ENCODE assay signal across 9 cellular contexts in the genomic region with DNA sequence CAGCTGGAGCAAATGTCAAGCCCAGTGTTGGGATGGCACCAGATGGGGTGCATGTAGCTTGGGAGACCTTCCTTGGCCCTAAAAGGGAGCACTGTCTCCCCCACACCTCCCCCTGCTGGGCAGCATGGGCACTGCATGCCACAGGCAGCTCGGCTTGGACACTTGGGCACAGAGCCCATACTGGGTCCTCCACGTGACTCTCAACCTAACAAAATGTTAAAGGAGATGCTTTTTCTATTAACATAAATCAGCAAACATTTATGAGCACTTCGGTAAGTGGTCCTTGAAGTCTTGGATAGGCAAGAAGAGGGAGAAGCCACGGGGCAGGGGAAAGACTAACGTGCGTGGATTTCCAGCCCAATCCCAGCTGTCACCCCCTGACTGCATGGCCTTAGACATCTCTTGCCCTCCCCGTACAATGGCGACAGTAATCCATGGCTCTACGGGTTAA. TPM values are rescaled to one million over a fixed set of nuclear protein-coding genes. Genes with fewer than 3 reads are reported as not detected.
DNase-seq lines count a peak whose midpoint lies in the region; ATAC-seq and TF ChIP-seq lines count a peak whose summit lies in the region.
"Had no signal": no experiment of that assay in that cellular context is flagged by ENCODE, and none has a peak within 500 bp of the region (broad histone marks: within the 10 kb centered on the region; RNA-seq: fewer than 3 reads in every experiment).

No MANE protein-coding gene starts in this region.

- TF ChIP-seq POLR2A in tibial nerve (IDR thresholded peaks at IDR 0.05) = no peak

- ATAC-seq in HG02642 (IDR thresholded peaks at IDR 0.05; ENCODE audit: poor library complexity, unreplicated experiment) (peak; percentile 69), GM18502 (IDR thresholded peaks at IDR 0.05; ENCODE audit: poor library complexity, unreplicated experiment) (no peak)
- peak; percentile 48 to 77 for ATAC-seq in activated T-cell treated with anti-CD3 and anti-CD28 coated beads, Interleukin-2, amount 50 U/mL, for 72 hours (replicated peaks in 1 of 2)

- intact Hi-C loops in OCI-LY7 (cut with micrococcal nuclease; ENCODE audit: unreplicated experiment) = loop anchor here (1.0 to 2.0 kb wide), 3 partner anchors 22 to 189 kb away; no protein-coding TSS in a partner anchor

- POLR2A ChIA-PET in OCI-LY7 (lab: Charles Lee) = interaction anchor here (0.5 to 0.9 kb wide), 2 partner anchors 11 to 60 kb away, joined by 3 read pairs; no protein-coding TSS in a partner anchor

- no peak overlapping the region for H2AFZ ChIP-seq in OCI-LY7 (ENCODE audit: low read length)

- H3K27ac ChIP-seq in OCI-LY7 (ENCODE audit: low read depth, low read length, poor library complexity, severe bottlenecking) (no peak overlapping the region), tibial nerve (no peak overlapping the region)

- no peak for TF ChIP-seq EP300 in tibial nerve (IDR thresholded peaks at IDR 0.05)

- CTCF ChIA-PET in OCI-LY7 (lab: Charles Lee; ENCODE audit: unreplicated experiment) = interaction anchor here (0.6 to 1.6 kb wide), 5 partner anchors 14 to 121 kb away, joined by 3 to 7 read pairs (median 3); no protein-coding TSS in a partner anchor

- no peaks in the 10 kb centered on the region for H3K4me1 Mint-ChIP-seq in activated T-cell treated with anti-CD3 and anti-CD28 coated beads, Interleukin-2, amount 50 U/mL, for 72 hours (ENCODE audit: low read depth)
- H3K4me1 Mint-ChIP-seq in osteocyte (ENCODE audit: unreplicated experiment) = no peaks in the 10 kb centered on the region

- no peaks in the 10 kb centered on the region for H3K79me2 ChIP-seq in OCI-LY7 (ENCODE audit: insufficient read depth, low read depth, low read length)

- H3K9me2 ChIP-seq in OCI-LY7 (ENCODE audit: insufficient read depth, low read length) = no peaks in the 10 kb centered on the region

- no peaks in the 10 kb centered on the region for H3K4me1 ChIP-seq in OCI-LY7 (ENCODE audit: insufficient read depth, low read length, poor library complexity, severe bottlenecking)
- no peaks in the 10 kb centered on the region for H3K4me1 ChIP-seq in tibial nerve

- WGBS in tibial nerve, 2 donors = 68 to 69% methylated on average over 9 of the region's 9 CpGs

- DNase-seq in GDM1 (lab: John Stamatoyannopoulos, UW) = peak; percentile 30
- DNase-seq in OCI-LY7 (ENCODE audit: low spot score) = peak; percentile 54
- DNase-seq in activated T-cell treated with anti-CD3 and anti-CD28 coated beads, Interleukin-2, amount 50 U/mL, for 72 hours = peak; percentile 76 to 80
- peak; percentile 69 for DNase-seq in fibroblast of pulmonary artery (ENCODE audit: low read depth)
- no peak for DNase-seq in osteocyte (ENCODE audit: extremely low spot score, unreplicated experiment)
- DNase-seq in tibial nerve (ENCODE audit: low spot score in 2 of 2) = peak; percentile 33 to 62

- no TSS peak for BruUV-seq in OCI-LY7 (replicated peaks; lab: Mats Ljungman, UMichigan)

- peaks cover 5% of the 10 kb centered on the region for H3K27me3 Mint-ChIP-seq in activated T-cell treated with anti-CD3 and anti-CD28 coated beads, Interleukin-2, amount 50 U/mL, for 72 hours (ENCODE audit: low read depth)
- no peaks in the 10 kb centered on the region for H3K27me3 Mint-ChIP-seq in osteocyte (ENCODE audit: unreplicated experiment)

- H3K27me3 ChIP-seq in tibial nerve = no peaks in the 10 kb centered on the region

- no peaks in the 10 kb centered on the region for H3K36me3 ChIP-seq in OCI-LY7 (ENCODE audit: insufficient read depth, low read length)
- peaks cover 0 to 85% (median 0%) of the 10 kb centered on the region in 3 donors for H3K36me3 ChIP-seq in tibial nerve

- H3K9me3 ChIP-seq in OCI-LY7 (ENCODE audit: low read length) (no peaks in the 10 kb centered on the region), tibial nerve (no peaks in the 10 kb centered on the region)

- H4K20me1 ChIP-seq in OCI-LY7 (ENCODE audit: insufficient read depth, low read length) = no peaks in the 10 kb centered on the region

- no peak overlapping the region for H3K4me3 Mint-ChIP-seq in activated T-cell treated with anti-CD3 and anti-CD28 coated beads, Interleukin-2, amount 50 U/mL, for 72 hours
- H3K4me3 Mint-ChIP-seq in osteocyte (ENCODE audit: unreplicated experiment) = no peak overlapping the region
- H3K4me3 Mint-ChIP-seq: activated naive CD8-positive, alpha-beta T cell had no signal

- no peaks in the 10 kb centered on the region for H3K9me3 Mint-ChIP-seq in activated T-cell treated with anti-CD3 and anti-CD28 coated beads, Interleukin-2, amount 50 U/mL, for 72 hours
- H3K9me3 Mint-ChIP-seq in osteocyte (ENCODE audit: unreplicated experiment) = no peaks in the 10 kb centered on the region

- TF ChIP-seq CTCF in OCI-LY7 (conservative IDR thresholded peaks at IDR 0.05; ENCODE audit: low read length) (peak; percentile 95), fibroblast of pulmonary artery (IDR thresholded peaks at IDR 0.05; ENCODE audit: low read length, missing control alignments) (no peak), osteocyte (IDR thresholded peaks at IDR 0.05) (peak; percentile 84), tibial nerve (IDR thresholded peaks at IDR 0.05) (peak; percentile 75 to 92 (median 82))

- H3K4me2 ChIP-seq in OCI-LY7 (ENCODE audit: low read length) = no peak overlapping the region

- H3K36me3 Mint-ChIP-seq in activated T-cell treated with anti-CD3 and anti-CD28 coated beads, Interleukin-2, amount 50 U/mL, for 72 hours (ENCODE audit: insufficient read depth in 2 of 2) = peaks cover 0 to 1% of the 10 kb centered on the region in 2 donors
- peaks cover 50% of the 10 kb centered on the region for H3K36me3 Mint-ChIP-seq in osteocyte (ENCODE audit: unreplicated experiment)
- H3K36me3 Mint-ChIP-seq: activated naive CD8-positive, alpha-beta T cell had no signal

- H3K27ac Mint-ChIP-seq in activated T-cell treated with anti-CD3 and anti-CD28 coated beads, Interleukin-2, amount 50 U/mL, for 72 hours = no peak overlapping the region
- H3K27ac Mint-ChIP-seq in osteocyte (ENCODE audit: unreplicated experiment) = no peak overlapping the region
- H3K27ac Mint-ChIP-seq: activated naive CD8-positive, alpha-beta T cell had no signal

- H3K4me3 ChIP-seq in OCI-LY7 (ENCODE audit: low read depth, low read length, poor library complexity, severe bottlenecking) = no peak overlapping the region
- H3K4me3 ChIP-seq in fibroblast of pulmonary artery (replicated peaks; ENCODE audit: low read depth, low read length) = no peak overlapping the region
- H3K4me3 ChIP-seq in tibial nerve = no peak overlapping the region

RNA-seq across cellular contexts. Expression of a gene that starts 23.9 kb away (rescaled TPM):
- total RNA-seq in OCI-LY7 (2014; rRNA removed; shearing (Covaris generic)) = 19.9 and 21.8 TPM in 2 replicates
- total RNA-seq in OCI-LY7 (2022) (42.1 and 45.7 TPM in 2 replicates), osteocyte (30.0 and 31.8 TPM in 2 replicates), tibial nerve (10 to 100 TPM; 21.2 to 31.2 (median 27.5) TPM)
- 10 to 100 TPM; 39.7 to 50.3 TPM for total RNA-seq in activated T-cell treated with anti-CD3 and anti-CD28 coated beads, Interleukin-2, amount 50 U/mL, for 72 hours

RNA-seq across cellular contexts. Expression of a gene that starts 37.3 kb away (rescaled TPM):
- total RNA-seq in OCI-LY7 (2014; rRNA removed; shearing (Covaris generic)) = not detected in 2 replicates
- total RNA-seq in OCI-LY7 (2022) = not detected in 2 replicates
- total RNA-seq in activated T-cell treated with anti-CD3 and anti-CD28 coated beads, Interleukin-2, amount 50 U/mL, for 72 hours = under 1 TPM; 0.39 to 0.70 TPM
- total RNA-seq in osteocyte = 70.7 and 80.0 TPM in 2 replicates
- 10 to 100 TPM; 36.1 to 64.5 (median 49.2) TPM for total RNA-seq in tibial nerve

Comparison
In these comparisons a context has a peak if more than half of its experiments do, and no peak if none do; other contexts are left out.
1. RNA of a gene that starts 37.3 kb away (total RNA-seq): 70.7 to 80.0 TPM in osteocyte and 36.1 to 64.5 TPM in tibial nerve; 0.39 to 0.70 TPM in activated T-cell treated with anti-CD3 and anti-CD28 coated beads, Interleukin-2, amount 50 U/mL, for 72 hours and not detected in OCI-LY7; every median in the first group is over 10 times any median in the second.